In the genomic region with DNA sequence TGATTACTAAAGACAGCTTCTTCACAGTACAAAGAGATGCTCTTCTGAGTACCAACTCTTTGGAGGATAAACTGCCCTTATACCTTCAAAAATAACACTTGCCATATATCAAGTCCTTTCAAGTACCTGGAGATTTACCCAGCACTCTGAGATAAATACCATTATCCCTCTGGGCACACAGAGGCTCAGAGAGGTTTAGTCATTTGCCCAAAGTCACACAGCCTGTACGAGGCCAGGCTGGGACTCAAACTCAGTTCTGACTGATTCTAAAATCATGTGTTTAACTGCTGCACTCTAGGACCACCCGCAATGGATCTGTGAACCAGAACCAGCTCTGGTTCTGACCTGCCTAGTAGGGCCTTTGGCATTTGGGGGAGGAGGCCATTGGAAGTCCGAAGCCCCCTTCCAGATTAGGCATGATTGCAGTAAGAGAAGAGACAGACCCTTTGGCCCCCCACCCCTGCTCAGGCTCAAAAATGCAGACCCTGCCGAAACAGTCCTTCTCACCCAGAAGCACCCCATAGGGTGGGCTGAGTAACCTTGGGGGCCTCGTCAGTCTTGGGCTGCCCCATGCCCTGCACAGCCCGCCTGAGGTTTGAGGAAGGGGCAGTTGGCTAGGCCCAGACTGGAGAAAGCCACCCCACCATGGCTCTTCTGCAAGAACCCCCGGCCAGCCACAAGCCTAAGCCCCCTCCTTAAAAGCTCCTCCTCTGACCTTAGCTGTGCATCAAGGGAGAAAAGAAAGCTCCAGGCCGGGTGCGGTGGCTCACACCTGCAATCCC, we compare ENCODE assay signal across 16 cellular contexts. TPM values are rescaled to one million over a fixed set of nuclear protein-coding genes. Genes with fewer than 3 reads are reported as not detected.
DNase-seq lines count a peak whose midpoint lies in the region; FAIRE-seq and TF ChIP-seq lines count a peak whose summit lies in the region.
"Had no signal": no experiment of that assay in that cellular context is flagged by ENCODE, and none has a peak within 500 bp of the region (broad histone marks: within the 10 kb centered on the region; RNA-seq: fewer than 3 reads in every experiment).

No MANE protein-coding gene starts in this region.

- peak; percentile 45 for DNase-seq in EH (ENCODE audit: low read depth)
- DNase-seq in suprapubic skin (ENCODE audit: low spot score in 2 of 2) = no peak
- no peak for DNase-seq in DMS79 (lab: John Stamatoyannopoulos, UW)
- no peak for DNase-seq in frontal cortex (ENCODE audit: low spot score in 2 of 2)
- no peak for DNase-seq in foreskin melanocyte
- DNase-seq in SHP77 (lab: John Stamatoyannopoulos, UW) = no peak
- DNase-seq: activated effector memory CD4-positive, alpha-beta T cell treated with Interleukin-2 at 50 U/mL for 16 hours; DMS 273 treated with DMSO at 0.1 percent for 48 hours; KBM-7; NCI-H1092; NCI-H2171 treated with DMSO at 0.1 percent for 48 hours; stimulated activated CD4-positive, alpha-beta T cell treated with anti-CD3 and anti-CD28 coated beads, Interleukin-4, amount 100 ng/mL, for 24 hours had no signal

- H3K9me3 ChIP-seq in mucosa of stomach (ENCODE audit: control insufficient read depth, low read length) (no peaks in the 10 kb centered on the region), suprapubic skin (no peaks in the 10 kb centered on the region)

- TF ChIP-seq CTCF in suprapubic skin (IDR thresholded peaks at IDR 0.05) = no peak

- peak overlapping the region; percentile 48 for H3K9ac ChIP-seq in mucosa of stomach (ENCODE audit: low read length)

- no peak for FAIRE-seq in frontal cortex (lab: Jason Lieb, UNC)
- FAIRE-seq: RCC 7860 had no signal

- no peak overlapping the region for H3K4me3 ChIP-seq in mucosa of stomach (ENCODE audit: low read length)
- peak overlapping the region; percentile 42 for H3K4me3 ChIP-seq in suprapubic skin

- no peak for TF ChIP-seq POLR2A in suprapubic skin (IDR thresholded peaks at IDR 0.05)

- H3K27ac ChIP-seq in cingulate gyrus (ENCODE audit: low read depth, low read length) (peak overlapping the region; percentile 10), suprapubic skin (no peak overlapping the region)

- H3K36me3 ChIP-seq in mucosa of stomach (ENCODE audit: control insufficient read depth, insufficient read depth, low read length) = no peaks in the 10 kb centered on the region
- H3K36me3 ChIP-seq in suprapubic skin = no peaks in the 10 kb centered on the region

- no peak for TF ChIP-seq EP300 in suprapubic skin (IDR thresholded peaks at IDR 0.05)

- H3K4me1 ChIP-seq in mucosa of stomach (ENCODE audit: control insufficient read depth, insufficient read depth, low read length) (no peaks in the 10 kb centered on the region), suprapubic skin (peaks cover 7% of the 10 kb centered on the region)

- H3K27me3 ChIP-seq in mucosa of stomach (ENCODE audit: control insufficient read depth, insufficient read depth, low read length) = no peaks in the 10 kb centered on the region
- H3K27me3 ChIP-seq in suprapubic skin = no peaks in the 10 kb centered on the region

- WGBS in suprapubic skin = 86% methylated on average over 7 of the region's 9 CpGs

RNA-seq across cellular contexts. Expression of a gene that starts 32.8 kb away (rescaled TPM):
- total RNA-seq in suprapubic skin (not detected), frontal cortex (not detected)
- total RNA-seq: lower leg skin had no signal

RNA-seq across cellular contexts. Expression of a gene that starts 54.1 kb away (rescaled TPM):
- total RNA-seq in suprapubic skin (10 to 100 TPM in 1 of 4 donors, 1 to 10 TPM in 3; 4.5 to 11.8 (median 5.8) TPM), frontal cortex (11.0 TPM)
